In the genomic region with DNA sequence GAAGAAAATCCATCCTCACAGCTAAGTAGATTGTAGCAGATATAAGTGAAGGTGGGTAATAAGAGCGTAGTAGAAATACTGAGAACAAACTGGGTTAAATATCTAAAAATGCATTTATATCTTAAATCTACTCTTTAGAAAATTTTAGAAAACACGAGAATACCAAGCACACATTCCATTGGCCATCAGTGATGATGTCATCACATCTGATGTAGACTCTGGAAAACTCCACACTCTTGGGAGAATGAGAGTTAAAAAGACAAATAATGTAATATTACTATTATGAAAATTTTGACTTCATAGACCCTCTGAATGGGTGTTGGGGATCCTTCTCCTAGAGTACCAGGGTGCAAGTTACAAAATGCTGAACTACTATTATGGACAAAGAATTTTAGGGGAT, we compare ENCODE assay signal across 20 cellular contexts. TPM values are rescaled to one million over a fixed set of nuclear protein-coding genes. Genes with fewer than 3 reads are reported as not detected.
DNase-seq lines count a peak whose midpoint lies in the region; ATAC-seq and TF ChIP-seq lines count a peak whose summit lies in the region.
"Had no signal": no experiment of that assay in that cellular context is flagged by ENCODE, and none has a peak within 500 bp of the region (broad histone marks: within the 10 kb centered on the region; RNA-seq: fewer than 3 reads in every experiment).

No MANE protein-coding gene starts in this region.

- POLR2A ChIA-PET in CD8-positive, alpha-beta memory T cell (lab: Charles Lee), result no interaction called here

- H3K27me3 ChIP-seq in CD8-positive, alpha-beta memory T cell (ENCODE audit: insufficient read depth, low read length, poor library complexity, severe bottlenecking), result no peaks in the 10 kb centered on the region
- no peaks in the 10 kb centered on the region for H3K27me3 ChIP-seq in WERI-Rb-1 (ENCODE audit: insufficient read depth, low read depth, severe bottlenecking)
- H3K27me3 ChIP-seq: body of pancreas, gastrocnemius medialis, upper lobe of right lung had no signal

- H3K9me3 Mint-ChIP-seq in CD14-positive monocyte, result peaks cover 0 to 2% (median 0%) of the 10 kb centered on the region in 7 donors
- H3K9me3 Mint-ChIP-seq in CD8-positive, alpha-beta memory T cell, result no peaks in the 10 kb centered on the region
- H3K9me3 Mint-ChIP-seq in activated naive CD8-positive, alpha-beta T cell treated with anti-CD3 and anti-CD28 coated beads, Interleukin-2, amount 50 U/mL, for 24 hours, result no peaks in the 10 kb centered on the region
- H3K9me3 Mint-ChIP-seq in natural killer cell, result no peaks in the 10 kb centered on the region

- no peak overlapping the region for H3K4me3 ChIP-seq in CD8-positive, alpha-beta memory T cell (ENCODE audit: low read length)
- no peak overlapping the region for H3K4me3 ChIP-seq in WERI-Rb-1 (ENCODE audit: low read depth, low read length)
- H3K4me3 ChIP-seq: body of pancreas, gastrocnemius medialis, upper lobe of right lung had no signal

- H3K4me1 ChIP-seq in CD8-positive, alpha-beta memory T cell (ENCODE audit: insufficient read depth, low read length), result peaks cover 65% of the 10 kb centered on the region

- no peaks in the 10 kb centered on the region for H3K36me3 ChIP-seq in CD8-positive, alpha-beta memory T cell (ENCODE audit: insufficient read depth, low read length)
- H3K36me3 ChIP-seq in WERI-Rb-1, result peaks cover 15% of the 10 kb centered on the region
- H3K36me3 ChIP-seq: gastrocnemius medialis had no signal

- H3K36me3 Mint-ChIP-seq in CD14-positive monocyte (peaks cover 16 to 36% of the 10 kb centered on the region in 2 donors), natural killer cell (no peaks in the 10 kb centered on the region)
- H3K36me3 Mint-ChIP-seq in CD8-positive, alpha-beta memory T cell, result peaks cover 0 to 57% (median 9%) of the 10 kb centered on the region in 3 donors
- peaks cover 17% of the 10 kb centered on the region for H3K36me3 Mint-ChIP-seq in activated naive CD8-positive, alpha-beta T cell treated with anti-CD3 and anti-CD28 coated beads, Interleukin-2, amount 50 U/mL, for 24 hours (ENCODE audit: low read depth)

- no peak for DNase-seq in CD14-positive monocyte (ENCODE audit: low spot score)
- no peak for DNase-seq in CD8-positive, alpha-beta memory T cell
- DNase-seq in activated naive CD8-positive, alpha-beta T cell treated with anti-CD3 and anti-CD28 coated beads, Interleukin-2, amount 50 U/mL, for 24 hours, result no peak
- DNase-seq in natural killer cell, result no peak
- no peak for DNase-seq in NCI-H1694 (lab: John Stamatoyannopoulos, UW)
- no peak for DNase-seq in WERI-Rb-1
- DNase-seq: activated CD4-positive, alpha-beta T cell treated with anti-CD3 and anti-CD28 coated beads for 48 hours; activated gamma-delta T cell treated with Interleukin-2 at 50 U/mL for 16 hours; body of pancreas; gastrocnemius medialis; MM.1S; NCI-H2081; NCI-H2227 treated with DMSO at 0.1 percent for 48 hours; NCI-H526 treated with DMSO at 0.1 percent for 48 hours; SHP77 treated with DMSO at 0.1 percent for 48 hours; stimulated activated naive CD4-positive, alpha-beta T cell; upper lobe of right lung had no signal

- ATAC-seq in activated naive CD8-positive, alpha-beta T cell treated with anti-CD3 and anti-CD28 coated beads, Interleukin-2, amount 50 U/mL, for 24 hours, result no peak
- ATAC-seq in natural killer cell (no peak), HG03442 (IDR thresholded peaks at IDR 0.05; ENCODE audit: unreplicated experiment) (no peak)
- ATAC-seq: body of pancreas, gastrocnemius medialis, Panc1, upper lobe of right lung had no signal

- CTCF ChIA-PET in CD8-positive, alpha-beta memory T cell (lab: Charles Lee), result no interaction called here

- TF ChIP-seq CTCF in CD14-positive monocyte (IDR thresholded peaks at IDR 0.05), result no peak
- TF ChIP-seq CTCF in natural killer cell (IDR thresholded peaks at IDR 0.05), result no peak
- no peak for TF ChIP-seq CTCF in WERI-Rb-1 (IDR thresholded peaks at IDR 0.05; ENCODE audit: low read depth, low read length)

- H3K4me1 Mint-ChIP-seq in CD14-positive monocyte (peaks cover 74% of the 10 kb centered on the region), natural killer cell (peaks cover 74 to 82% of the 10 kb centered on the region in 2 donors)
- peaks cover 73 to 86% (median 85%) of the 10 kb centered on the region in 3 donors for H3K4me1 Mint-ChIP-seq in CD8-positive, alpha-beta memory T cell
- peaks cover 76% of the 10 kb centered on the region for H3K4me1 Mint-ChIP-seq in activated naive CD8-positive, alpha-beta T cell treated with anti-CD3 and anti-CD28 coated beads, Interleukin-2, amount 50 U/mL, for 24 hours

- no peak overlapping the region for H3K27ac ChIP-seq in CD8-positive, alpha-beta memory T cell (ENCODE audit: low read depth, low read length)
- H3K27ac ChIP-seq in WERI-Rb-1, result no peak overlapping the region
- H3K27ac ChIP-seq: body of pancreas, gastrocnemius medialis, KMS-11, upper lobe of right lung had no signal

- H3K27ac Mint-ChIP-seq in CD14-positive monocyte (peak overlapping the region in 5 of 7 donors; percentile 16 to 64 (median 37)), natural killer cell (peak overlapping the region; percentile 2 to 10)
- H3K27ac Mint-ChIP-seq in CD8-positive, alpha-beta memory T cell, result peak overlapping the region in 1 of 8 donors; percentile 4
- no peak overlapping the region for H3K27ac Mint-ChIP-seq in activated naive CD8-positive, alpha-beta T cell treated with anti-CD3 and anti-CD28 coated beads, Interleukin-2, amount 50 U/mL, for 24 hours

- H3K9me3 ChIP-seq in CD8-positive, alpha-beta memory T cell (ENCODE audit: low read length), result no peaks in the 10 kb centered on the region
- H3K9me3 ChIP-seq in WERI-Rb-1 (ENCODE audit: severe bottlenecking), result no peaks in the 10 kb centered on the region
- H3K9me3 ChIP-seq: body of pancreas, gastrocnemius medialis, upper lobe of right lung had no signal

- H3K27me3 Mint-ChIP-seq in CD14-positive monocyte (ENCODE audit: low read depth in 3 of 3), result no peaks in the 10 kb centered on the region
- H3K27me3 Mint-ChIP-seq in CD8-positive, alpha-beta memory T cell, result no peaks in the 10 kb centered on the region
- no peaks in the 10 kb centered on the region for H3K27me3 Mint-ChIP-seq in activated naive CD8-positive, alpha-beta T cell treated with anti-CD3 and anti-CD28 coated beads, Interleukin-2, amount 50 U/mL, for 24 hours
- H3K27me3 Mint-ChIP-seq in natural killer cell (ENCODE audit: low read depth in 2 of 2), result no peaks in the 10 kb centered on the region

- H3K4me3 Mint-ChIP-seq in CD14-positive monocyte, result no peak overlapping the region
- peak overlapping the region in 5 of 7 donors; percentile 0 to 81 (median 10) for H3K4me3 Mint-ChIP-seq in CD8-positive, alpha-beta memory T cell
- H3K4me3 Mint-ChIP-seq in activated naive CD8-positive, alpha-beta T cell treated with anti-CD3 and anti-CD28 coated beads, Interleukin-2, amount 50 U/mL, for 24 hours, result peak overlapping the region; percentile 8
- peak overlapping the region; percentile 0 for H3K4me3 Mint-ChIP-seq in natural killer cell

- intact Hi-C loops in CD14-positive monocyte (cut with micrococcal nuclease), result loop anchor here in 1 of 2 donors (10.0 kb wide), 1 partner anchor 128 kb away; the partner anchor contains the start of gene NPC1
- intact Hi-C loops in natural killer cell (cut with micrococcal nuclease), result no loop called here

RNA-seq across cellular contexts. Expression of gene RIOK3, which starts 3.7 kb away (rescaled TPM):
- 10 to 100 TPM; 50.9 to 62.2 TPM for polyA plus RNA-seq in CD14-positive monocyte
- total RNA-seq in CD8-positive, alpha-beta memory T cell, result 10 to 100 TPM; 55.3 to 56.4 TPM
- 41.6 TPM for polyA plus RNA-seq in CD8-positive, alpha-beta memory T cell
- total RNA-seq in natural killer cell, result 100 to 1,000 TPM; 164 to 233 (median 182) TPM

RNA-seq across cellular contexts. Expression of gene RMC1, which starts 46.5 kb away (rescaled TPM):
- 10 to 100 TPM; 21.9 to 30.1 TPM for polyA plus RNA-seq in CD14-positive monocyte
- 10 to 100 TPM; 45.5 to 47.7 TPM for total RNA-seq in CD8-positive, alpha-beta memory T cell
- polyA plus RNA-seq in CD8-positive, alpha-beta memory T cell, result 41.3 TPM
- 10 to 100 TPM; 71.1 to 84.4 (median 77.2) TPM for total RNA-seq in natural killer cell

Comparison
In these comparisons a context has a peak if more than half of its experiments do, and no peak if none do; other contexts are left out.
1. H3K4me3 Mint-ChIP-seq: peak in CD8-positive, alpha-beta memory T cell (5 of 7), activated naive CD8-positive, alpha-beta T cell treated with anti-CD3 and anti-CD28 coated beads, Interleukin-2, amount 50 U/mL, for 24 hours (single experiment) and natural killer cell (single experiment); none in CD14-positive monocyte (0 of 2).